ENCODE assay signal across 16 cellular contexts in the genomic region with DNA sequence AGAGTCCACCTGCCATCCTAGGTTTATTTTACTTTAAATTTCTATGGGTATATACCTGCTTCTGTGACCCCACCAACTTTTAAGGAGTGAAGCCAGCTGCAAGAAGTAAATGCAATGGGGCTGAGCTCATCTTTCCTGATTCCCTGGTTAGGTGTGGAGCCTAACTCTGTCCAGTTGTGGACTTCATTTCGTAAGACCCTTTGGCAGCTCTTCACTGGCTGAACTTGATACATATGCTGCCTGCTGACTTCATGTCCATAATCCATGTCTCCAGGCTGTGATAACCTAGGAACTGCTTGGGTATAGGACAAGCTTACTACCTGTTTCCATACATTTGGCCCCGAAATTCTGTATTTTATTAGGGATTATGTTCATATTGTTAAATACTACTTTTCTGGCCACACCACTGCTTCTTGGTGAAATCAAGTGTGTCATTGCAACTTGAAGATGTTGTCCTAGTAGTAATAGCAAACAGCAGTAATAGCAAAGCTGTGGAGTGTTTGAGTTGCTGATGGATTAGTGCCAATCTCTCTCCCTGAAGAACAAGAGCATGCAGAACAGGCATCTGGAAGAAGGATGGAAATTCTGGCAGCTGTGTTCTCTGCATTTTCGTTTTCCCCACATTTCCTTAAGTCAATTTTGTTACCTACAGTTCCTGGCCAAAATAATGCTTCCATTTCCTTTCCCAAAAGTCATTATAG.
"Had no signal": no experiment of that assay in that cellular context is flagged by ENCODE, and none has a peak within 500 bp of the region (broad histone marks: within the 10 kb centered on the region; RNA-seq: fewer than 3 reads in every experiment).

No MANE protein-coding gene starts in this region.

- ATAC-seq: activated CD4-positive, CD25-positive, alpha-beta regulatory T cell treated with anti-CD3 and anti-CD28 coated beads, Interleukin-2, amount 50 U/mL, for 24 hours; activated CD8-positive, alpha-beta T cell treated with anti-CD3 and anti-CD28 coated beads, Interleukin-2, amount 10 ng/mL, durations not matched to agents 7 days and 5 days; left lobe of liver had no signal

- H3K4me1 ChIP-seq: ascending aorta had no signal

- DNase-seq: activated CD4-positive, alpha-beta T cell treated with anti-CD3 and anti-CD28 coated beads, Interleukin-2, amount 10 ng/mL, durations not matched to agents 7 days and 5 days; activated CD8-positive, alpha-beta T cell treated with anti-CD3 and anti-CD28 coated beads, Interleukin-2, amount 10 ng/mL, durations not matched to agents 7 days and 5 days; activated naive CD4-positive, alpha-beta T cell treated with anti-CD3 and anti-CD28 coated beads, Interleukin-2, amount 50 U/mL, for 16 hours; activated T-cell treated with anti-CD3 and anti-CD28 coated beads, Interleukin-2, amount 50 U/mL, for 24 hours; erythroblast; foreskin melanocyte; hypothalamus; occipital lobe; posterior cingulate gyrus; stimulated activated CD4-positive, alpha-beta T cell treated with anti-CD3 and anti-CD28 coated beads, Interleukin-2, amount 100 ng/mL, for 24 hours; stimulated activated naive CD4-positive, alpha-beta T cell treated with Interleukin-2 at 50 U/mL for 16 hours; transverse colon had no signal

- H3K27ac ChIP-seq: ascending aorta, coronary artery, transverse colon had no signal

- H3K9me3 ChIP-seq: ascending aorta had no signal

- H3K4me3 ChIP-seq: ascending aorta, coronary artery, transverse colon had no signal

- H3K36me3 ChIP-seq: ascending aorta, transverse colon had no signal

- H3K27me3 ChIP-seq: ascending aorta, transverse colon had no signal
